In genomic region chr3:55574671-55575070, GRCh38 we compare ENCODE assay signal across 1 cellular context.
TF ChIP-seq lines count a peak whose summit lies in the region.

No MANE protein-coding gene starts in this region.

TF ChIP-seq in HepG2, 621 proteins besides CTCF, POLR2A, EP300 and RAD21 (continued from another document):
- TF ChIP-seq TCF12 (IDR thresholded peaks at IDR 0.05) (no peak), TCF12 (CRISPR knock-in tag; IDR thresholded peaks at IDR 0.05) (no peak), HOXA3 (CRISPR knock-in tag; IDR thresholded peaks at IDR 0.05) (no peak), ZNF7 (CRISPR knock-in tag; IDR thresholded peaks at IDR 0.05) (no peak), ZNF572 (CRISPR knock-in tag; IDR thresholded peaks at IDR 0.05) (no peak), AGO2 (optimal IDR thresholded peaks at IDR 0.05; ENCODE audit: low read depth, low read length) (no peak), MNT (IDR thresholded peaks at IDR 0.05) (no peak), SAP130 (CRISPR knock-in tag; IDR thresholded peaks at IDR 0.05; ENCODE audit: low read depth) (no peak), MATR3 (CRISPR knock-in tag; IDR thresholded peaks at IDR 0.05) (no peak), ZNF777 (CRISPR knock-in tag; IDR thresholded peaks at IDR 0.05) (no peak), ZBTB3 (CRISPR knock-in tag; IDR thresholded peaks at IDR 0.05; ENCODE audit: borderline replicate concordance, low read depth) (no peak), ZSCAN30 (CRISPR knock-in tag; IDR thresholded peaks at IDR 0.05) (no peak)
- TF ChIP-seq, protein P1, sequence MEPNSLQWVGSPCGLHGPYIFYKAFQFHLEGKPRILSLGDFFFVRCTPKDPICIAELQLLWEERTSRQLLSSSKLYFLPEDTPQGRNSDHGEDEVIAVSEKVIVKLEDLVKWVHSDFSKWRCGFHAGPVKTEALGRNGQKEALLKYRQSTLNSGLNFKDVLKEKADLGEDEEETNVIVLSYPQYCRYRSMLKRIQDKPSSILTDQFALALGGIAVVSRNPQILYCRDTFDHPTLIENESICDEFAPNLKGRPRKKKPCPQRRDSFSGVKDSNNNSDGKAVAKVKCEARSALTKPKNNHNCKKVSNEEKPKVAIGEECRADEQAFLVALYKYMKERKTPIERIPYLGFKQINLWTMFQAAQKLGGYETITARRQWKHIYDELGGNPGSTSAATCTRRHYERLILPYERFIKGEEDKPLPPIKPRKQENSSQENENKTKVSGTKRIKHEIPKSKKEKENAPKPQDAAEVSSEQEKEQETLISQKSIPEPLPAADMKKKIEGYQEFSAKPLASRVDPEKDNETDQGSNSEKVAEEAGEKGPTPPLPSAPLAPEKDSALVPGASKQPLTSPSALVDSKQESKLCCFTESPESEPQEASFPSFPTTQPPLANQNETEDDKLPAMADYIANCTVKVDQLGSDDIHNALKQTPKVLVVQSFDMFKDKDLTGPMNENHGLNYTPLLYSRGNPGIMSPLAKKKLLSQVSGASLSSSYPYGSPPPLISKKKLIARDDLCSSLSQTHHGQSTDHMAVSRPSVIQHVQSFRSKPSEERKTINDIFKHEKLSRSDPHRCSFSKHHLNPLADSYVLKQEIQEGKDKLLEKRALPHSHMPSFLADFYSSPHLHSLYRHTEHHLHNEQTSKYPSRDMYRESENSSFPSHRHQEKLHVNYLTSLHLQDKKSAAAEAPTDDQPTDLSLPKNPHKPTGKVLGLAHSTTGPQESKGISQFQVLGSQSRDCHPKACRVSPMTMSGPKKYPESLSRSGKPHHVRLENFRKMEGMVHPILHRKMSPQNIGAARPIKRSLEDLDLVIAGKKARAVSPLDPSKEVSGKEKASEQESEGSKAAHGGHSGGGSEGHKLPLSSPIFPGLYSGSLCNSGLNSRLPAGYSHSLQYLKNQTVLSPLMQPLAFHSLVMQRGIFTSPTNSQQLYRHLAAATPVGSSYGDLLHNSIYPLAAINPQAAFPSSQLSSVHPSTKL (CRISPR knock-in tag; IDR thresholded peaks at IDR 0.05) = no peak
- TF ChIP-seq, protein P2, sequence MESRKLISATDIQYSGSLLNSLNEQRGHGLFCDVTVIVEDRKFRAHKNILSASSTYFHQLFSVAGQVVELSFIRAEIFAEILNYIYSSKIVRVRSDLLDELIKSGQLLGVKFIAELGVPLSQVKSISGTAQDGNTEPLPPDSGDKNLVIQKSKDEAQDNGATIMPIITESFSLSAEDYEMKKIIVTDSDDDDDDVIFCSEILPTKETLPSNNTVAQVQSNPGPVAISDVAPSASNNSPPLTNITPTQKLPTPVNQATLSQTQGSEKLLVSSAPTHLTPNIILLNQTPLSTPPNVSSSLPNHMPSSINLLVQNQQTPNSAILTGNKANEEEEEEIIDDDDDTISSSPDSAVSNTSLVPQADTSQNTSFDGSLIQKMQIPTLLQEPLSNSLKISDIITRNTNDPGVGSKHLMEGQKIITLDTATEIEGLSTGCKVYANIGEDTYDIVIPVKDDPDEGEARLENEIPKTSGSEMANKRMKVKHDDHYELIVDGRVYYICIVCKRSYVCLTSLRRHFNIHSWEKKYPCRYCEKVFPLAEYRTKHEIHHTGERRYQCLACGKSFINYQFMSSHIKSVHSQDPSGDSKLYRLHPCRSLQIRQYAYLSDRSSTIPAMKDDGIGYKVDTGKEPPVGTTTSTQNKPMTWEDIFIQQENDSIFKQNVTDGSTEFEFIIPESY (CRISPR knock-in tag; IDR thresholded peaks at IDR 0.05) = no peak
- TF ChIP-seq, protein P3, sequence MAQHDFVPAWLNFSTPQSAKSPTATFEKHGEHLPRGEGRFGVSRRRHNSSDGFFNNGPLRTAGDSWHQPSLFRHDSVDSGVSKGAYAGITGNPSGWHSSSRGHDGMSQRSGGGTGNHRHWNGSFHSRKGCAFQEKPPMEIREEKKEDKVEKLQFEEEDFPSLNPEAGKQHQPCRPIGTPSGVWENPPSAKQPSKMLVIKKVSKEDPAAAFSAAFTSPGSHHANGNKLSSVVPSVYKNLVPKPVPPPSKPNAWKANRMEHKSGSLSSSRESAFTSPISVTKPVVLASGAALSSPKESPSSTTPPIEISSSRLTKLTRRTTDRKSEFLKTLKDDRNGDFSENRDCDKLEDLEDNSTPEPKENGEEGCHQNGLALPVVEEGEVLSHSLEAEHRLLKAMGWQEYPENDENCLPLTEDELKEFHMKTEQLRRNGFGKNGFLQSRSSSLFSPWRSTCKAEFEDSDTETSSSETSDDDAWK (CRISPR knock-in tag; IDR thresholded peaks at IDR 0.05) = no peak
